Comparison of ENCODE assay signal across 8 cellular contexts in genomic region chr9:36102742-36103495, GRCh38. TPM values are rescaled to one million over a fixed set of nuclear protein-coding genes. Genes with fewer than 3 reads are reported as not detected.
DNase-seq lines count a peak whose midpoint lies in the region; ATAC-seq and TF ChIP-seq lines count a peak whose summit lies in the region.

No MANE protein-coding gene starts in this region.

- H3K36me3 ChIP-seq in kidney epithelial cell (ENCODE audit: control insufficient read depth, insufficient read depth, low read length), result no peaks in the 10 kb centered on the region

- no peak overlapping the region for H3K4me3 Mint-ChIP-seq in central memory CD8-positive, alpha-beta T cell

- peaks cover 8% of the 10 kb centered on the region for H3K4me1 Mint-ChIP-seq in central memory CD8-positive, alpha-beta T cell

- H3K27ac Mint-ChIP-seq in central memory CD8-positive, alpha-beta T cell (ENCODE audit: low read depth), result no peak overlapping the region

- peak; percentile 71 for TF ChIP-seq CTCF in kidney epithelial cell (IDR thresholded peaks at IDR 0.05; ENCODE audit: insufficient read depth, low read length, poor library complexity, severe bottlenecking)

- peak; percentile 63 for ATAC-seq in HG02798 (IDR thresholded peaks at IDR 0.05; ENCODE audit: poor library complexity, unreplicated experiment)
- peak; percentile 99 for ATAC-seq in central memory CD8-positive, alpha-beta T cell (replicated peaks; ENCODE audit: extremely low read depth, poor library complexity, severe bottlenecking)
- ATAC-seq in GM21423 (IDR thresholded peaks at IDR 0.05; ENCODE audit: unreplicated experiment), result no peak

- H3K4me3 ChIP-seq in kidney epithelial cell (ENCODE audit: low read depth, low read length), result no peak overlapping the region

- no peaks in the 10 kb centered on the region for H3K27me3 Mint-ChIP-seq in central memory CD8-positive, alpha-beta T cell

- no peaks in the 10 kb centered on the region for H3K9me3 Mint-ChIP-seq in central memory CD8-positive, alpha-beta T cell

- DNase-seq in EL, result peak; percentile 78
- peak; percentile 44 for DNase-seq in NCI-H2227 treated with DMSO at 0.1 percent for 48 hours (lab: John Stamatoyannopoulos, UW)
- DNase-seq in activated CD4-positive, CD25-positive, alpha-beta regulatory T cell (lab: John Stamatoyannopoulos, UW), result peak; percentile 72 to 83 (median 76)
- peak; percentile 74 to 79 for DNase-seq in central memory CD8-positive, alpha-beta T cell (ENCODE audit: low spot score in 2 of 2)
- peak; percentile 42 for DNase-seq in kidney epithelial cell (ENCODE audit: low read depth)
- DNase-seq in stimulated activated CD4-positive, alpha-beta T cell treated with anti-CD3 and anti-CD28 coated beads, Interleukin-2, amount 100 ng/mL, for 48 hours, result peak; percentile 85

- H3K36me3 Mint-ChIP-seq in central memory CD8-positive, alpha-beta T cell (ENCODE audit: insufficient read depth), result no peaks in the 10 kb centered on the region

- H3K27me3 ChIP-seq in kidney epithelial cell (ENCODE audit: control insufficient read depth, insufficient read depth, low read length), result no peaks in the 10 kb centered on the region

RNA-seq across cellular contexts. Expression of gene GLIPR2, which starts 33.6 kb away (rescaled TPM):
- total RNA-seq in kidney epithelial cell, result 38.6 and 43.1 TPM in 2 replicates
